In genomic region chr2:27218614-27219013, GRCh38 we compare ENCODE assay signal across 12 cellular contexts. TPM values are rescaled to one million over a fixed set of nuclear protein-coding genes. Genes with fewer than 3 reads are reported as not detected.
DNase-seq lines count a peak whose midpoint lies in the region; ATAC-seq, FAIRE-seq and TF ChIP-seq lines count a peak whose summit lies in the region.
"Had no signal": no experiment of that assay in that cellular context is flagged by ENCODE, and none has a peak within 500 bp of the region (broad histone marks: within the 10 kb centered on the region; RNA-seq: fewer than 3 reads in every experiment).

No MANE protein-coding gene starts in this region.

- H3K9me3 Mint-ChIP-seq in GM23338 = no peaks in the 10 kb centered on the region

- H3K27me3 ChIP-seq in ACC112 (ENCODE audit: insufficient read depth, low read length) (no peaks in the 10 kb centered on the region), GM23338 (ENCODE audit: insufficient read depth) (no peaks in the 10 kb centered on the region), WERI-Rb-1 (ENCODE audit: insufficient read depth, low read depth, severe bottlenecking) (no peaks in the 10 kb centered on the region), iPS-20b (ENCODE audit: insufficient read depth, low read length) (no peaks in the 10 kb centered on the region)
- H3K27me3 ChIP-seq: tibial artery had no signal

- H3K4me3 ChIP-seq in ACC112 (ENCODE audit: low read depth, low read length) (peak overlapping the region; percentile 85), GM23338 (peak overlapping the region; percentile 61; the same call in 1 of the 2 replicates), WERI-Rb-1 (ENCODE audit: low read depth, low read length) (no peak overlapping the region), iPS-20b (ENCODE audit: low read length) (peak overlapping the region; percentile 74)

- H3K4me2 ChIP-seq in GM23338 = peak overlapping the region; percentile 82

- H3K9ac ChIP-seq in iPS-20b (ENCODE audit: low read depth, low read length) = peak overlapping the region; percentile 88; the same call in 1 of the 2 replicates

- H3K79me2 ChIP-seq in ACC112 (ENCODE audit: control insufficient read depth, insufficient read depth, low read length, unreplicated experiment) = peaks cover 24% of the 10 kb centered on the region
- H3K79me2 ChIP-seq in GM23338 (replicated peaks; ENCODE audit: insufficient read depth) = peaks cover 24% of the 10 kb centered on the region

- H3K27ac ChIP-seq in ACC112 (ENCODE audit: low read depth, low read length) (no peak overlapping the region), GM23338 (ENCODE audit: low read depth) (peak overlapping the region; percentile 97), WERI-Rb-1 (peak overlapping the region; percentile 93), iPS-20b (ENCODE audit: low read length) (no peak overlapping the region)

- H3K4me1 ChIP-seq in ACC112 (ENCODE audit: control insufficient read depth, insufficient read depth, low read length, unreplicated experiment) (peaks cover 16% of the 10 kb centered on the region), GM23338 (ENCODE audit: insufficient read depth) (peaks cover 10% of the 10 kb centered on the region; the same call in 1 of the 2 replicates), iPS-20b (ENCODE audit: insufficient read depth, low read length) (peaks cover 3% of the 10 kb centered on the region; the same call in 1 of the 2 replicates)

- no peak for ATAC-seq in GM23338

- H3K4me3 Mint-ChIP-seq in GM23338 = peak overlapping the region; percentile 97

- H3K36me3 Mint-ChIP-seq in GM23338 (ENCODE audit: low read depth) = peaks cover 86% of the 10 kb centered on the region

- no peak overlapping the region for H2AFZ ChIP-seq in ACC112 (ENCODE audit: low read length, unreplicated experiment)
- no peak overlapping the region for H2AFZ ChIP-seq in GM23338

- peak overlapping the region; percentile 86 for H3K27ac Mint-ChIP-seq in GM23338

- H3K9me3 ChIP-seq in WERI-Rb-1 (ENCODE audit: severe bottlenecking) = no peaks in the 10 kb centered on the region
- H3K9me3 ChIP-seq in iPS-20b (ENCODE audit: insufficient read depth, low read depth, low read length) = no peaks in the 10 kb centered on the region
- H3K9me3 ChIP-seq: tibial artery had no signal

- peaks cover 26% of the 10 kb centered on the region for H3K4me1 Mint-ChIP-seq in GM23338

- peaks cover 10% of the 10 kb centered on the region; the same call in 1 of the 2 replicates for H4K20me1 ChIP-seq in GM23338 (replicated peaks; ENCODE audit: insufficient read depth)

- peaks cover 18% of the 10 kb centered on the region; the same call in 1 of the 2 replicates for H3F3A ChIP-seq in GM23338 (replicated peaks; ENCODE audit: low read depth)

- no peaks in the 10 kb centered on the region for H3K9me2 ChIP-seq in GM23338 (ENCODE audit: insufficient read depth)

- DNase-seq in GM23338 (ENCODE audit: low spot score) (no peak), WERI-Rb-1 (no peak), DMS 273 treated with DMSO at 0.1 percent for 48 hours (lab: John Stamatoyannopoulos, UW) (no peak), KG1 (lab: John Stamatoyannopoulos, UW) (no peak), HTR-8/SVneo (ENCODE audit: insufficient read length, low spot score) (no peak), GM20000 (ENCODE audit: low spot score) (no peak)
- DNase-seq: foreskin fibroblast, tibial artery had no signal

- H3K27me3 Mint-ChIP-seq in GM23338 (ENCODE audit: insufficient read depth, low read depth, poor library complexity) = peaks cover 8% of the 10 kb centered on the region

- H3K36me3 ChIP-seq in ACC112 (ENCODE audit: insufficient read depth, low read length) = peaks cover 7% of the 10 kb centered on the region
- peaks cover 40% of the 10 kb centered on the region for H3K36me3 ChIP-seq in GM23338 (ENCODE audit: insufficient read depth)
- peaks cover 88% of the 10 kb centered on the region for H3K36me3 ChIP-seq in WERI-Rb-1
- peaks cover 82% of the 10 kb centered on the region for H3K36me3 ChIP-seq in iPS-20b (ENCODE audit: insufficient read depth, low read depth, low read length)

- no peak for TF ChIP-seq CTCF in GM23338 (conservative IDR thresholded peaks at IDR 0.05; ENCODE audit: low read depth in 2 of 2)
- TF ChIP-seq CTCF in WERI-Rb-1 (IDR thresholded peaks at IDR 0.05; ENCODE audit: low read depth, low read length) = no peak
- no peak for TF ChIP-seq CTCF in GM20000 (IDR thresholded peaks at IDR 0.05; ENCODE audit: extremely low read depth, missing control alignments)

- FAIRE-seq in HTR-8/SVneo (lab: Jason Lieb, UNC) = no peak
- FAIRE-seq: bronchial epithelial cell had no signal

TF ChIP-seq in GM23338, 12 proteins besides CTCF, POLR2A, EP300 and RAD21 (continues in another document):
- TF ChIP-seq JUNB (IDR thresholded peaks at IDR 0.05; ENCODE audit: unreplicated experiment) (no peak), ETS1 (IDR thresholded peaks at IDR 0.05) (no peak), ZNF114 (CRISPR knock-in tag; IDR thresholded peaks at IDR 0.05) (no peak), ZNF331 (CRISPR knock-in tag; IDR thresholded peaks at IDR 0.05; ENCODE audit: low read depth) (no peak), EZH2phosphoT487 (IDR thresholded peaks at IDR 0.05; ENCODE audit: unreplicated experiment) (no peak)

RNA-seq across cellular contexts. Expression of gene CAD, which starts 1.4 kb away (rescaled TPM):
- 126 and 147 TPM in 2 replicates for total RNA-seq in GM23338 (2014; rRNA removed; shearing (Covaris generic))
- polyA plus RNA-seq in GM23338 (2016; fragmentation: Nextera tagmentation; extraction: Ambion mirVana) = 38.1 and 39.2 TPM in 2 replicates

RNA-seq across cellular contexts. Expression of gene SLC5A6, which starts 6.5 kb away (rescaled TPM):
- 138 and 153 TPM in 2 replicates for total RNA-seq in GM23338 (2014; rRNA removed; shearing (Covaris generic))
- polyA plus RNA-seq in GM23338 (2016; fragmentation: Nextera tagmentation; extraction: Ambion mirVana) = 41.0 and 44.3 TPM in 2 replicates

RNA-seq across cellular contexts. Expression of gene ATRAID, which starts 6.8 kb away (rescaled TPM):
- 98.3 and 129 TPM in 2 replicates for total RNA-seq in GM23338 (2014; rRNA removed; shearing (Covaris generic))
- polyA plus RNA-seq in GM23338 (2016; fragmentation: Nextera tagmentation; extraction: Ambion mirVana) = 154 and 164 TPM in 2 replicates

RNA-seq across cellular contexts. Expression of gene SLC30A3, which starts 44.2 kb away (rescaled TPM):
- 5.1 and 8.3 TPM in 2 replicates for total RNA-seq in GM23338 (2014; rRNA removed; shearing (Covaris generic))
- 4.1 and 6.0 TPM in 2 replicates for polyA plus RNA-seq in GM23338 (2016; fragmentation: Nextera tagmentation; extraction: Ambion mirVana)
- total RNA-seq: bronchial epithelial cell had no signal

RNA-seq across cellular contexts. Expression of gene DNAJC5G, which starts 56.6 kb away (rescaled TPM):
- total RNA-seq in GM23338 (2014; rRNA removed; shearing (Covaris generic)) = 0.39 and 0.59 TPM in 2 replicates
- not detected in 2 replicates for polyA plus RNA-seq in GM23338 (2016; fragmentation: Nextera tagmentation; extraction: Ambion mirVana)
- total RNA-seq: bronchial epithelial cell, HT1080 had no signal

Comparison
In these comparisons a context has a peak if more than half of its experiments do, and no peak if none do; other contexts are left out.
1. H3K27ac ChIP-seq: peak in GM23338 (single experiment) and WERI-Rb-1 (single experiment); none in ACC112 (single experiment) and iPS-20b (single experiment).